Comparison of ENCODE assay signal across 8 cellular contexts in genomic region chr2:54680397-54681032, GRCh38. TPM values are rescaled to one million over a fixed set of nuclear protein-coding genes. Genes with fewer than 3 reads are reported as not detected.
DNase-seq lines count a peak whose midpoint lies in the region; ATAC-seq lines count a peak whose summit lies in the region.

No MANE protein-coding gene starts in this region.

- H3K9me3 Mint-ChIP-seq in activated naive CD8-positive, alpha-beta T cell treated with anti-CD3 and anti-CD28 coated beads, Interleukin-2, amount 50 U/mL, for 24 hours: no peaks in the 10 kb centered on the region

- peak overlapping the region; percentile 56 for H3K27ac Mint-ChIP-seq in activated naive CD8-positive, alpha-beta T cell treated with anti-CD3 and anti-CD28 coated beads, Interleukin-2, amount 50 U/mL, for 24 hours

- H3K36me3 Mint-ChIP-seq in activated naive CD8-positive, alpha-beta T cell treated with anti-CD3 and anti-CD28 coated beads, Interleukin-2, amount 50 U/mL, for 24 hours (ENCODE audit: low read depth): no peaks in the 10 kb centered on the region

- H3K27me3 Mint-ChIP-seq in activated naive CD8-positive, alpha-beta T cell treated with anti-CD3 and anti-CD28 coated beads, Interleukin-2, amount 50 U/mL, for 24 hours: peaks cover 57% of the 10 kb centered on the region

- ATAC-seq in GM21360 (IDR thresholded peaks at IDR 0.05; ENCODE audit: unreplicated experiment) (peak; percentile 60), HG03521 (IDR thresholded peaks at IDR 0.05; ENCODE audit: unreplicated experiment) (peak; percentile 70), esophagus mucosa (no peak), HG02970 (IDR thresholded peaks at IDR 0.05; ENCODE audit: low FRiP score, unreplicated experiment) (no peak)
- peak; percentile 97 for ATAC-seq in activated naive CD8-positive, alpha-beta T cell treated with anti-CD3 and anti-CD28 coated beads, Interleukin-2, amount 50 U/mL, for 24 hours

- peak; percentile 62 for DNase-seq in ELR (ENCODE audit: low read depth)
- DNase-seq in activated naive CD8-positive, alpha-beta T cell treated with anti-CD3 and anti-CD28 coated beads, Interleukin-2, amount 50 U/mL, for 24 hours: peak; percentile 35
- DNase-seq in NCI-H128 (lab: John Stamatoyannopoulos, UW; ENCODE audit: unreplicated experiment): no peak
- DNase-seq in GOT3 (lab: John Stamatoyannopoulos, UW): no peak

- H3K4me1 Mint-ChIP-seq in activated naive CD8-positive, alpha-beta T cell treated with anti-CD3 and anti-CD28 coated beads, Interleukin-2, amount 50 U/mL, for 24 hours: peaks cover 26% of the 10 kb centered on the region

- H3K4me3 Mint-ChIP-seq in activated naive CD8-positive, alpha-beta T cell treated with anti-CD3 and anti-CD28 coated beads, Interleukin-2, amount 50 U/mL, for 24 hours: peak overlapping the region; percentile 49

RNA-seq across cellular contexts. Expression of gene EML6, which starts 42.9 kb away (rescaled TPM):
- total RNA-seq in esophagus mucosa: 5.2 TPM

Comparison
In these comparisons a context has a peak if more than half of its experiments do, and no peak if none do; other contexts are left out.
1. DNase-seq: peak in ELR (single experiment) and activated naive CD8-positive, alpha-beta T cell treated with anti-CD3 and anti-CD28 coated beads, Interleukin-2, amount 50 U/mL, for 24 hours (single experiment); none in NCI-H128 (single experiment) and GOT3 (single experiment).
2. ATAC-seq: peak in GM21360 (single experiment), HG03521 (single experiment) and activated naive CD8-positive, alpha-beta T cell treated with anti-CD3 and anti-CD28 coated beads, Interleukin-2, amount 50 U/mL, for 24 hours (single experiment); none in esophagus mucosa (single experiment) and HG02970 (single experiment).